In the genomic region with DNA sequence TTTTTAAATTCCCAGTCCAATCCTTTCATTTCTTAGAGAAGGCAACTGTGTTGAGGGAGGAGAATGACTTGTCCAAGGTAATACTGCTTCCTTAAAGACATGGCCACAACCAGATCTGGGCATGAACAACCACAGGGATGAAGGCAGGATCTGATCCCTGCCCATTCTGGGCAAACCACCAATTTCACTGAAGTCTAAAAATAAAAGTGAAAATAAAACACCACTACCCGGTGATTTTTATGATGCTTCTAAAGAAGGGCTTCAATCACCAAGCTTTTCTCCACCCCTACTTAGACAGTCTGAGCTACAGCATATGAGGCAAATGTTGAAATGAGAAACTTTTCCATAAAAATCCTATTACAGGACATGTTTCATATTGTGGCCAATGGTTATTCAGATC, we compare ENCODE assay signal across 1 cellular context.
TF ChIP-seq lines count a peak whose summit lies in the region.

No MANE protein-coding gene starts in this region.

TF ChIP-seq in GM23338, 12 proteins besides CTCF, POLR2A, EP300 and RAD21 (continued from another document):
- TF ChIP-seq ZNF462 (CRISPR knock-in tag; IDR thresholded peaks at IDR 0.05) (no peak), CREB1 (CRISPR knock-in tag; IDR thresholded peaks at IDR 0.05; ENCODE audit: low read depth) (no peak), ETS1 (IDR thresholded peaks at IDR 0.05) (no peak)
